Comparison of ENCODE assay signal across 1 cellular context in genomic region chr22:31926086-31926485, GRCh38.
TF ChIP-seq lines count a peak whose summit lies in the region.

No MANE protein-coding gene starts in this region.

TF ChIP-seq in GM23338, 12 proteins besides CTCF, POLR2A, EP300 and RAD21 (continued from another document):
- TF ChIP-seq, protein P1, sequence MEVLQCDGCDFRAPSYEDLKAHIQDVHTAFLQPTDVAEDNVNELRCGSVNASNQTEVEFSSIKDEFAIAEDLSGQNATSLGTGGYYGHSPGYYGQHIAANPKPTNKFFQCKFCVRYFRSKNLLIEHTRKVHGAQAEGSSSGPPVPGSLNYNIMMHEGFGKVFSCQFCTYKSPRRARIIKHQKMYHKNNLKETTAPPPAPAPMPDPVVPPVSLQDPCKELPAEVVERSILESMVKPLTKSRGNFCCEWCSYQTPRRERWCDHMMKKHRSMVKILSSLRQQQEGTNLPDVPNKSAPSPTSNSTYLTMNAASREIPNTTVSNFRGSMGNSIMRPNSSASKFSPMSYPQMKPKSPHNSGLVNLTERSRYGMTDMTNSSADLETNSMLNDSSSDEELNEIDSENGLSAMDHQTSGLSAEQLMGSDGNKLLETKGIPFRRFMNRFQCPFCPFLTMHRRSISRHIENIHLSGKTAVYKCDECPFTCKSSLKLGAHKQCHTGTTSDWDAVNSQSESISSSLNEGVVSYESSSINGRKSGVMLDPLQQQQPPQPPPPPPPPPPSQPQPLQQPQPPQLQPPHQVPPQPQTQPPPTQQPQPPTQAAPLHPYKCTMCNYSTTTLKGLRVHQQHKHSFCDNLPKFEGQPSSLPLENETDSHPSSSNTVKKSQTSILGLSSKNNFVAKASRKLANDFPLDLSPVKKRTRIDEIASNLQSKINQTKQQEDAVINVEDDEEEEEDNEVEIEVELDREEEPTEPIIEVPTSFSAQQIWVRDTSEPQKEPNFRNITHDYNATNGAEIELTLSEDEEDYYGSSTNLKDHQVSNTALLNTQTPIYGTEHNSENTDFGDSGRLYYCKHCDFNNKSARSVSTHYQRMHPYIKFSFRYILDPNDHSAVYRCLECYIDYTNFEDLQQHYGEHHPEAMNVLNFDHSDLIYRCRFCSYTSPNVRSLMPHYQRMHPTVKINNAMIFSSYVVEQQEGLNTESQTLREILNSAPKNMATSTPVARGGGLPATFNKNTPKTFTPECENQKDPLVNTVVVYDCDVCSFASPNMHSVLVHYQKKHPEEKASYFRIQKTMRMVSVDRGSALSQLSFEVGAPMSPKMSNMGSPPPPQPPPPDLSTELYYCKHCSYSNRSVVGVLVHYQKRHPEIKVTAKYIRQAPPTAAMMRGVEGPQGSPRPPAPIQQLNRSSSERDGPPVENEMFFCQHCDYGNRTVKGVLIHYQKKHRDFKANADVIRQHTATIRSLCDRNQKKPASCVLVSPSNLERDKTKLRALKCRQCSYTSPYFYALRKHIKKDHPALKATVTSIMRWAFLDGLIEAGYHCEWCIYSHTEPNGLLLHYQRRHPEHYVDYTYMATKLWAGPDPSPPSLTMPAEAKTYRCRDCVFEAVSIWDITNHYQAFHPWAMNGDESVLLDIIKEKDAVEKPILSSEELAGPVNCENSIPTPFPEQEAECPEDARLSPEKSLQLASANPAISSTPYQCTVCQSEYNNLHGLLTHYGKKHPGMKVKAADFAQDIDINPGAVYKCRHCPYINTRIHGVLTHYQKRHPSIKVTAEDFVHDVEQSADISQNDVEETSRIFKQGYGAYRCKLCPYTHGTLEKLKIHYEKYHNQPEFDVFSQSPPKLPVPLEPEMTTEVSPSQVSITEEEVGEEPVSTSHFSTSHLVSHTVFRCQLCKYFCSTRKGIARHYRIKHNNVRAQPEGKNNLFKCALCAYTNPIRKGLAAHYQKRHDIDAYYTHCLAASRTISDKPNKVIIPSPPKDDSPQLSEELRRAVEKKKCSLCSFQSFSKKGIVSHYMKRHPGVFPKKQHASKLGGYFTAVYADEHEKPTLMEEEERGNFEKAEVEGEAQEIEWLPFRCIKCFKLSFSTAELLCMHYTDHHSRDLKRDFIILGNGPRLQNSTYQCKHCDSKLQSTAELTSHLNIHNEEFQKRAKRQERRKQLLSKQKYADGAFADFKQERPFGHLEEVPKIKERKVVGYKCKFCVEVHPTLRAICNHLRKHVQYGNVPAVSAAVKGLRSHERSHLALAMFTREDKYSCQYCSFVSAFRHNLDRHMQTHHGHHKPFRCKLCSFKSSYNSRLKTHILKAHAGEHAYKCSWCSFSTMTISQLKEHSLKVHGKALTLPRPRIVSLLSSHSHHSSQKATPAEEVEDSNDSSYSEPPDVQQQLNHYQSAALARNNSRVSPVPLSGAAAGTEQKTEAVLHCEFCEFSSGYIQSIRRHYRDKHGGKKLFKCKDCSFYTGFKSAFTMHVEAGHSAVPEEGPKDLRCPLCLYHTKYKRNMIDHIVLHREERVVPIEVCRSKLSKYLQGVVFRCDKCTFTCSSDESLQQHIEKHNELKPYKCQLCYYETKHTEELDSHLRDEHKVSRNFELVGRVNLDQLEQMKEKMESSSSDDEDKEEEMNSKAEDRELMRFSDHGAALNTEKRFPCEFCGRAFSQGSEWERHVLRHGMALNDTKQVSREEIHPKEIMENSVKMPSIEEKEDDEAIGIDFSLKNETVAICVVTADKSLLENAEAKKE (CRISPR knock-in tag; IDR thresholded peaks at IDR 0.05): no peak
- TF ChIP-seq, protein P2, sequence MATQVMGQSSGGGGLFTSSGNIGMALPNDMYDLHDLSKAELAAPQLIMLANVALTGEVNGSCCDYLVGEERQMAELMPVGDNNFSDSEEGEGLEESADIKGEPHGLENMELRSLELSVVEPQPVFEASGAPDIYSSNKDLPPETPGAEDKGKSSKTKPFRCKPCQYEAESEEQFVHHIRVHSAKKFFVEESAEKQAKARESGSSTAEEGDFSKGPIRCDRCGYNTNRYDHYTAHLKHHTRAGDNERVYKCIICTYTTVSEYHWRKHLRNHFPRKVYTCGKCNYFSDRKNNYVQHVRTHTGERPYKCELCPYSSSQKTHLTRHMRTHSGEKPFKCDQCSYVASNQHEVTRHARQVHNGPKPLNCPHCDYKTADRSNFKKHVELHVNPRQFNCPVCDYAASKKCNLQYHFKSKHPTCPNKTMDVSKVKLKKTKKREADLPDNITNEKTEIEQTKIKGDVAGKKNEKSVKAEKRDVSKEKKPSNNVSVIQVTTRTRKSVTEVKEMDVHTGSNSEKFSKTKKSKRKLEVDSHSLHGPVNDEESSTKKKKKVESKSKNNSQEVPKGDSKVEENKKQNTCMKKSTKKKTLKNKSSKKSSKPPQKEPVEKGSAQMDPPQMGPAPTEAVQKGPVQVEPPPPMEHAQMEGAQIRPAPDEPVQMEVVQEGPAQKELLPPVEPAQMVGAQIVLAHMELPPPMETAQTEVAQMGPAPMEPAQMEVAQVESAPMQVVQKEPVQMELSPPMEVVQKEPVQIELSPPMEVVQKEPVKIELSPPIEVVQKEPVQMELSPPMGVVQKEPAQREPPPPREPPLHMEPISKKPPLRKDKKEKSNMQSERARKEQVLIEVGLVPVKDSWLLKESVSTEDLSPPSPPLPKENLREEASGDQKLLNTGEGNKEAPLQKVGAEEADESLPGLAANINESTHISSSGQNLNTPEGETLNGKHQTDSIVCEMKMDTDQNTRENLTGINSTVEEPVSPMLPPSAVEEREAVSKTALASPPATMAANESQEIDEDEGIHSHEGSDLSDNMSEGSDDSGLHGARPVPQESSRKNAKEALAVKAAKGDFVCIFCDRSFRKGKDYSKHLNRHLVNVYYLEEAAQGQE (IDR thresholded peaks at IDR 0.05; ENCODE audit: unreplicated experiment): no peak
- no peak for TF ChIP-seq NANOG (IDR thresholded peaks at IDR 0.05; ENCODE audit: borderline replicate concordance)
- no peak for TF ChIP-seq ZNF331 (CRISPR knock-in tag; IDR thresholded peaks at IDR 0.05; ENCODE audit: low read depth)
- no peak for TF ChIP-seq EZH2phosphoT487 (IDR thresholded peaks at IDR 0.05; ENCODE audit: unreplicated experiment)
- TF ChIP-seq STAT1 (IDR thresholded peaks at IDR 0.05; ENCODE audit: unreplicated experiment): no peak
- TF ChIP-seq JUNB (IDR thresholded peaks at IDR 0.05; ENCODE audit: unreplicated experiment): no peak
- no peak for TF ChIP-seq EZH2 (IDR thresholded peaks at IDR 0.05; ENCODE audit: low read depth, unreplicated experiment)
- TF ChIP-seq ZNF114 (CRISPR knock-in tag; IDR thresholded peaks at IDR 0.05): no peak
